20 cellular contexts compared by ENCODE assay signal in genomic region chr11:74522776-74523175, GRCh38.
"Had no signal": no experiment of that assay in that cellular context is flagged by ENCODE, and none has a peak within 500 bp of the region (broad histone marks: within the 10 kb centered on the region; RNA-seq: fewer than 3 reads in every experiment).

No MANE protein-coding gene starts in this region.

- H3K4me3 ChIP-seq: coronary artery, dorsolateral prefrontal cortex, esophagus muscularis mucosa, left ventricle myocardium inferior, lower lobe of right lung, ovary, right atrium auricular region, sigmoid colon, skin epidermis, suprapubic skin, thyroid gland, upper lobe of left lung, uterus had no signal

- H3K27ac ChIP-seq: coronary artery, dorsolateral prefrontal cortex, epithelial cell of prostate, esophagus muscularis mucosa, foreskin keratinocyte, left ventricle myocardium inferior, lower lobe of right lung, ovary, right atrium auricular region, sigmoid colon, skin epidermis, suprapubic skin, thyroid gland, upper lobe of left lung, uterus had no signal

- H3K27me3 ChIP-seq: dorsolateral prefrontal cortex, esophagus muscularis mucosa, ovary, right atrium auricular region, sigmoid colon, suprapubic skin, thyroid gland, upper lobe of left lung, uterus had no signal

- H3K36me3 ChIP-seq: esophagus muscularis mucosa, left ventricle myocardium inferior, lower lobe of right lung, ovary, right atrium auricular region, sigmoid colon, suprapubic skin, thyroid gland, upper lobe of left lung, uterus had no signal

- ATAC-seq: foreskin keratinocyte, left cardiac atrium, lower lobe of right lung, natural killer cell had no signal

- H3K9me3 ChIP-seq: esophagus muscularis mucosa, left ventricle myocardium inferior, lower lobe of right lung, ovary, right atrium auricular region, sigmoid colon, suprapubic skin, thyroid gland, upper lobe of left lung, uterus had no signal

- DNase-seq: dorsolateral prefrontal cortex; effector memory CD4-positive, alpha-beta T cell; foreskin keratinocyte; kidney; left cardiac atrium; left ventricle myocardium inferior; lower lobe of right lung; natural killer cell; ovary; sigmoid colon; stimulated activated naive CD4-positive, alpha-beta T cell treated with Interleukin-2 at 50 U/mL for 16 hours; thyroid gland; upper lobe of left lung; uterus had no signal

- H3K4me1 ChIP-seq: foreskin keratinocyte, left ventricle myocardium inferior, lower lobe of right lung, right atrium auricular region, sigmoid colon, thyroid gland, upper lobe of left lung, uterus had no signal
